In genomic region chr2:216520156-216520555, GRCh38 we compare ENCODE assay signal across 13 cellular contexts.
"Had no signal": no experiment of that assay in that cellular context is flagged by ENCODE, and none has a peak within 500 bp of the region (broad histone marks: within the 10 kb centered on the region; RNA-seq: fewer than 3 reads in every experiment).

No MANE protein-coding gene starts in this region.

- DNase-seq: activated CD4-positive, alpha-beta T cell treated with anti-CD3 and anti-CD28 coated beads for 1 hour; activated CD4-positive, alpha-beta T cell treated with anti-CD3 and anti-CD28 coated beads, Interleukin-2, amount 50 U/mL, for 48 hours; activated gamma-delta T cell treated with Interleukin-2 at 50 U/mL for 16 hours; activated naive CD8-positive, alpha-beta T cell treated with anti-CD3 and anti-CD28 coated beads, Interleukin-2, amount 10 ng/mL, durations not matched to agents 7 days and 5 days; activated T-cell treated with anti-CD3 and anti-CD28 coated beads, Interleukin-2, amount 50 U/mL, for 72 hours; body of pancreas; dermis blood vessel endothelial cell; hippocampal formation; naive thymus-derived CD4-positive, alpha-beta T cell; nucleus accumbens; stimulated activated CD4-positive, alpha-beta T cell treated with anti-CD3 and anti-CD28 coated beads, Interleukin-4, amount 100 ng/mL, for 1 hour; stimulated activated CD8-positive, alpha-beta memory T cell treated with anti-CD3 and anti-CD28 coated beads, Interleukin-4, amount 100 ng/mL, for 48 hours; stimulated activated naive CD8-positive, alpha-beta T cell treated with anti-CD3 and anti-CD28 coated beads, Interleukin-15, Interleukin-2, amounts not matched to agents 100 U/mL and 50 U/mL, for 24 hours had no signal

- ATAC-seq: activated T-cell treated with anti-CD3 and anti-CD28 coated beads, Interleukin-2, amount 50 U/mL, for 72 hours; body of pancreas; naive thymus-derived CD4-positive, alpha-beta T cell; stimulated activated naive CD8-positive, alpha-beta T cell treated with anti-CD3 and anti-CD28 coated beads, Interleukin-15, Interleukin-2, amounts not matched to agents 100 U/mL and 50 U/mL, for 24 hours had no signal

- H3K4me3 ChIP-seq: body of pancreas had no signal

- H3K4me1 ChIP-seq: body of pancreas had no signal

- H3K9me3 ChIP-seq: body of pancreas had no signal

- H3K27ac ChIP-seq: body of pancreas had no signal

- H3K27me3 ChIP-seq: body of pancreas had no signal
